1 cellular context compared by ENCODE assay signal in the genomic region with DNA sequence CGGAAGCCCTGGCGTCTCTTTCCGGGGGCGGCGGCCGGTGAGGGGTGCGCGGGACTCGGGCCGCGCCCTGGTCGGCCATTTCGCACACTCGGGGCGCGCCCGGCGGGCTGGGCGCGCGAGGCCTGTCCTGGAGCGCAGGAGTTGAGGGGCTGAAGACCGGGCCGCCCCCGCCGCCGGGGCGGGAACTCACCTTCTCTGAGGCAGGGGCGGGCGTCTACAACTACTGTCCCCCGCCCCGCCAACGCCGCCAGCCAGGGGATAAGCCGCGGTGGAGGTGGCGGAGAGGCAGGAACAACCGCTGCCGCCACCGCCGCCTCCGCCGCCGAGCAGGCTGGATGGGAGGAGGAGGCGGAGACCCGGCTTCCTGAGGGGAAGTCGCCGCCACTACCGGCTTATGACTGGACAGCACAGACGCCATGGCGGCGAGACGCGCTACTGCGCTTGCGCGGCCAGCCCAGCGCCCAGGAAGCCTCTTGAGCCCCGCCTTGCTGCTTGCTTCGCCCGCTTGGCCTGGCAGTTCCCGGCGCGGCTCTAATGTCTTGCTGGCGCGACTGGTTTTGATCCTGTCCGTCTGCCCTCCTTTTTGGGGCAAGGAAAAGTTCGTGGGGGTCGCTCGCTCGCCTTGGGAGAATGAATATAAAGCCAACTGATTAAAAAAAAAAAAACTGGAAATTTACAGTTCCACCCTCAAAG.
TF ChIP-seq lines count a peak whose summit lies in the region.

A gene (minus strand): TSS at position 348 of the 693 bp plus-strand sequence. CDS start 27,220 bp downstream, outside the sequence.

TF ChIP-seq in K562, 482 proteins besides CTCF, POLR2A, EP300 and RAD21 (continued from another document):
- TF ChIP-seq, protein P1, sequence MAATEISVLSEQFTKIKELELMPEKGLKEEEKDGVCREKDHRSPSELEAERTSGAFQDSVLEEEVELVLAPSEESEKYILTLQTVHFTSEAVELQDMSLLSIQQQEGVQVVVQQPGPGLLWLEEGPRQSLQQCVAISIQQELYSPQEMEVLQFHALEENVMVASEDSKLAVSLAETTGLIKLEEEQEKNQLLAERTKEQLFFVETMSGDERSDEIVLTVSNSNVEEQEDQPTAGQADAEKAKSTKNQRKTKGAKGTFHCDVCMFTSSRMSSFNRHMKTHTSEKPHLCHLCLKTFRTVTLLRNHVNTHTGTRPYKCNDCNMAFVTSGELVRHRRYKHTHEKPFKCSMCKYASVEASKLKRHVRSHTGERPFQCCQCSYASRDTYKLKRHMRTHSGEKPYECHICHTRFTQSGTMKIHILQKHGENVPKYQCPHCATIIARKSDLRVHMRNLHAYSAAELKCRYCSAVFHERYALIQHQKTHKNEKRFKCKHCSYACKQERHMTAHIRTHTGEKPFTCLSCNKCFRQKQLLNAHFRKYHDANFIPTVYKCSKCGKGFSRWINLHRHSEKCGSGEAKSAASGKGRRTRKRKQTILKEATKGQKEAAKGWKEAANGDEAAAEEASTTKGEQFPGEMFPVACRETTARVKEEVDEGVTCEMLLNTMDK (IDR thresholded peaks at IDR 0.05; ENCODE audit: borderline replicate concordance, insufficient read depth, low read depth, low read length, poor library complexity, severe bottlenecking): no peak
- TF ChIP-seq KDM5B (IDR thresholded peaks at IDR 0.05; ENCODE audit: insufficient replicate concordance, low read depth, low read length): peak; percentile 69
- TF ChIP-seq, protein P2, sequence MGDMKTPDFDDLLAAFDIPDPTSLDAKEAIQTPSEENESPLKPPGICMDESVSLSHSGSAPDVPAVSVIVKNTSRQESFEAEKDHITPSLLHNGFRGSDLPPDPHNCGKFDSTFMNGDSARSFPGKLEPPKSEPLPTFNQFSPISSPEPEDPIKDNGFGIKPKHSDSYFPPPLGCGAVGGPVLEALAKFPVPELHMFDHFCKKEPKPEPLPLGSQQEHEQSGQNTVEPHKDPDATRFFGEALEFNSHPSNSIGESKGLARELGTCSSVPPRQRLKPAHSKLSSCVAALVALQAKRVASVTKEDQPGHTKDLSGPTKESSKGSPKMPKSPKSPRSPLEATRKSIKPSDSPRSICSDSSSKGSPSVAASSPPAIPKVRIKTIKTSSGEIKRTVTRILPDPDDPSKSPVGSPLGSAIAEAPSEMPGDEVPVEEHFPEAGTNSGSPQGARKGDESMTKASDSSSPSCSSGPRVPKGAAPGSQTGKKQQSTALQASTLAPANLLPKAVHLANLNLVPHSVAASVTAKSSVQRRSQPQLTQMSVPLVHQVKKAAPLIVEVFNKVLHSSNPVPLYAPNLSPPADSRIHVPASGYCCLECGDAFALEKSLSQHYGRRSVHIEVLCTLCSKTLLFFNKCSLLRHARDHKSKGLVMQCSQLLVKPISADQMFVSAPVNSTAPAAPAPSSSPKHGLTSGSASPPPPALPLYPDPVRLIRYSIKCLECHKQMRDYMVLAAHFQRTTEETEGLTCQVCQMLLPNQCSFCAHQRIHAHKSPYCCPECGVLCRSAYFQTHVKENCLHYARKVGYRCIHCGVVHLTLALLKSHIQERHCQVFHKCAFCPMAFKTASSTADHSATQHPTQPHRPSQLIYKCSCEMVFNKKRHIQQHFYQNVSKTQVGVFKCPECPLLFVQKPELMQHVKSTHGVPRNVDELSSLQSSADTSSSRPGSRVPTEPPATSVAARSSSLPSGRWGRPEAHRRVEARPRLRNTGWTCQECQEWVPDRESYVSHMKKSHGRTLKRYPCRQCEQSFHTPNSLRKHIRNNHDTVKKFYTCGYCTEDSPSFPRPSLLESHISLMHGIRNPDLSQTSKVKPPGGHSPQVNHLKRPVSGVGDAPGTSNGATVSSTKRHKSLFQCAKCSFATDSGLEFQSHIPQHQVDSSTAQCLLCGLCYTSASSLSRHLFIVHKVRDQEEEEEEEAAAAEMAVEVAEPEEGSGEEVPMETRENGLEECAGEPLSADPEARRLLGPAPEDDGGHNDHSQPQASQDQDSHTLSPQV (IDR thresholded peaks at IDR 0.05): peak; percentile 86; the same call in 1 of the 2 replicates
- TF ChIP-seq HNRNPL (IDR thresholded peaks at IDR 0.05; ENCODE audit: low read depth, low read length): peak; percentile 30; the same call in 1 of the 2 replicates
- TF ChIP-seq TCF3 (CRISPR knock-in tag; IDR thresholded peaks at IDR 0.05): no peak
- peak; percentile 77 for TF ChIP-seq L3MBTL2 (IDR thresholded peaks at IDR 0.05)
- TF ChIP-seq SRF (CRISPR knock-in tag; IDR thresholded peaks at IDR 0.05): no peak
- no peak for TF ChIP-seq ZNF436 (CRISPR knock-in tag; IDR thresholded peaks at IDR 0.05)
- TF ChIP-seq SPI1 (IDR thresholded peaks at IDR 0.05; ENCODE audit: borderline replicate concordance, low read depth, low read length): peak; percentile 69
- TF ChIP-seq KAT7 (CRISPR knock-in tag; IDR thresholded peaks at IDR 0.05; ENCODE audit: borderline replicate concordance): peak; percentile 53; the same call in 1 of the 2 replicates
- 0 out of 2 replicates have a peak, but pooled peaks have one; percentile 42 for TF ChIP-seq ZNF589 (CRISPR knock-in tag; IDR thresholded peaks at IDR 0.05; ENCODE audit: low read depth)
- no peak for TF ChIP-seq ZNF785 (CRISPR knock-in tag; IDR thresholded peaks at IDR 0.05)
- TF ChIP-seq ETV5 (CRISPR knock-in tag; IDR thresholded peaks at IDR 0.05; ENCODE audit: low read depth): peak; percentile 55; the same call in 1 of the 2 replicates
- TF ChIP-seq ZBTB17 (CRISPR knock-in tag; IDR thresholded peaks at IDR 0.05): peak; percentile 49; the same call in 1 of the 2 replicates
- TF ChIP-seq SREBF2 (CRISPR knock-in tag; IDR thresholded peaks at IDR 0.05): no peak
- peak; percentile 91 for TF ChIP-seq GTF2E2 (tag; IDR thresholded peaks at IDR 0.05)
- peak; percentile 89 for TF ChIP-seq POLR2B (IDR thresholded peaks at IDR 0.05; ENCODE audit: low read depth, partially characterized antibody)
- TF ChIP-seq, protein P3, sequence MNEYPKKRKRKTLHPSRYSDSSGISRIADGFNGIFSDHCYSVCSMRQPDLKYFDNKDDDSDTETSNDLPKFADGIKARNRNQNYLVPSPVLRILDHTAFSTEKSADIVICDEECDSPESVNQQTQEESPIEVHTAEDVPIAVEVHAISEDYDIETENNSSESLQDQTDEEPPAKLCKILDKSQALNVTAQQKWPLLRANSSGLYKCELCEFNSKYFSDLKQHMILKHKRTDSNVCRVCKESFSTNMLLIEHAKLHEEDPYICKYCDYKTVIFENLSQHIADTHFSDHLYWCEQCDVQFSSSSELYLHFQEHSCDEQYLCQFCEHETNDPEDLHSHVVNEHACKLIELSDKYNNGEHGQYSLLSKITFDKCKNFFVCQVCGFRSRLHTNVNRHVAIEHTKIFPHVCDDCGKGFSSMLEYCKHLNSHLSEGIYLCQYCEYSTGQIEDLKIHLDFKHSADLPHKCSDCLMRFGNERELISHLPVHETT (CRISPR knock-in tag; conservative IDR thresholded peaks at IDR 0.05 in 1 of 2, IDR thresholded peaks at IDR 0.05 in 1 of 2): peak in 1 of 2 experiments; percentile 78; a peak in 2 of 4 replicates
- TF ChIP-seq, protein P4, sequence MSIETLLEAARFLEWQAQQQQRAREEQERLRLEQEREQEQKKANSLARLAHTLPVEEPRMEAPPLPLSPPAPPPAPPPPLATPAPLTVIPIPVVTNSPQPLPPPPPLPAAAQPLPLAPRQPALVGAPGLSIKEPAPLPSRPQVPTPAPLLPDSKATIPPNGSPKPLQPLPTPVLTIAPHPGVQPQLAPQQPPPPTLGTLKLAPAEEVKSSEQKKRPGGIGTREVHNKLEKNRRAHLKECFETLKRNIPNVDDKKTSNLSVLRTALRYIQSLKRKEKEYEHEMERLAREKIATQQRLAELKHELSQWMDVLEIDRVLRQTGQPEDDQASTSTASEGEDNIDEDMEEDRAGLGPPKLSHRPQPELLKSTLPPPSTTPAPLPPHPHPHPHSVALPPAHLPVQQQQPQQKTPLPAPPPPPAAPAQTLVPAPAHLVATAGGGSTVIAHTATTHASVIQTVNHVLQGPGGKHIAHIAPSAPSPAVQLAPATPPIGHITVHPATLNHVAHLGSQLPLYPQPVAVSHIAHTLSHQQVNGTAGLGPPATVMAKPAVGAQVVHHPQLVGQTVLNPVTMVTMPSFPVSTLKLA (conservative IDR thresholded peaks at IDR 0.05): peak in 1 of 2 experiments; percentile 35; a peak in 1 of 4 replicates
- no peak for TF ChIP-seq TRIM28 (IDR thresholded peaks at IDR 0.05)
- peak; percentile 59; the same call in 1 of the 2 replicates for TF ChIP-seq RB1 (IDR thresholded peaks at IDR 0.05; ENCODE audit: low read depth)
- TF ChIP-seq MAZ (CRISPR knock-in tag; conservative IDR thresholded peaks at IDR 0.05 in 1 of 2, IDR thresholded peaks at IDR 0.05 in 1 of 2): peak; percentile 51 to 89; a peak in 2 of 4 replicates
- no peak for TF ChIP-seq NFIC (IDR thresholded peaks at IDR 0.05)
